7 cellular contexts compared by ENCODE assay signal in genomic region chr16:23182675-23183485, GRCh38. TPM values are rescaled to one million over a fixed set of nuclear protein-coding genes. Genes with fewer than 3 reads are reported as not detected.
DNase-seq lines count a peak whose midpoint lies in the region; ATAC-seq and TF ChIP-seq lines count a peak whose summit lies in the region.

TSS of gene SCNN1G (plus strand) at chr16:23182745. CDS start at chr16:23186272, 3,527 bp downstream.

- peak; percentile 78 for TF ChIP-seq CTCF in activated CD8-positive, alpha-beta T cell treated with anti-CD3 and anti-CD28 coated beads for 36 hours (IDR thresholded peaks at IDR 0.05)

- no peak within 1 kb of the TSS for H3K9ac ChIP-seq in iPS-20b (ENCODE audit: low read depth, low read length)

- H3K36me3 ChIP-seq in iPS-20b (ENCODE audit: insufficient read depth, low read depth, low read length), result no peaks in the 10 kb centered on the region

- no peak for DNase-seq in activated CD8-positive, alpha-beta T cell treated with anti-CD3 and anti-CD28 coated beads for 36 hours
- DNase-seq in stimulated activated naive B cell treated with anti-CD40 and anti-IgM and Interleukin-4, amounts not matched to agents 10 μg/mL and 1 μg/mL and 100 μg/mL, for 72 hours, result peak; percentile 9
- DNase-seq in activated CD4-positive, alpha-beta T cell treated with anti-CD3 and anti-CD28 coated beads for 4 hours, result no peak
- DNase-seq in NK-92 treated with Interleukin-12 subunit alpha and Interleukin-12 subunit beta, amount 100 ng/mL, for 24 hours (lab: John Stamatoyannopoulos, UW), result no peak

- peak within 1 kb of the TSS; percentile 67 for H3K4me3 ChIP-seq in iPS-20b (ENCODE audit: low read length)

- H3K27ac Mint-ChIP-seq in activated CD8-positive, alpha-beta T cell treated with anti-CD3 and anti-CD28 coated beads for 36 hours, result no peak within 1 kb of the TSS
- no peak within 1 kb of the TSS for H3K27ac Mint-ChIP-seq in stimulated activated naive B cell treated with anti-CD40 and anti-IgM and Interleukin-4, amounts not matched to agents 10 μg/mL and 1 μg/mL and 100 μg/mL, for 72 hours

- H3K27me3 ChIP-seq in iPS-20b (ENCODE audit: insufficient read depth, low read length), result peaks cover 51% of the 10 kb centered on the region

- peaks cover 51% of the 10 kb centered on the region for H3K27me3 Mint-ChIP-seq in activated CD8-positive, alpha-beta T cell treated with anti-CD3 and anti-CD28 coated beads for 36 hours
- peaks cover 54 to 75% of the 10 kb centered on the region in 2 donors for H3K27me3 Mint-ChIP-seq in stimulated activated naive B cell treated with anti-CD40 and anti-IgM and Interleukin-4, amounts not matched to agents 10 μg/mL and 1 μg/mL and 100 μg/mL, for 72 hours

- no peaks in the 10 kb centered on the region for H3K4me1 ChIP-seq in iPS-20b (ENCODE audit: insufficient read depth, low read length)

- intact Hi-C loops in activated CD8-positive, alpha-beta T cell treated with anti-CD3 and anti-CD28 coated beads for 36 hours (cut with micrococcal nuclease), result loop anchor here (5.0 kb wide), 1 partner anchor 249 kb away; no protein-coding TSS in a partner anchor

- peaks cover 7% of the 10 kb centered on the region for H3K4me1 Mint-ChIP-seq in activated CD8-positive, alpha-beta T cell treated with anti-CD3 and anti-CD28 coated beads for 36 hours (ENCODE audit: low read depth)
- peaks cover 13 to 19% of the 10 kb centered on the region in 2 donors for H3K4me1 Mint-ChIP-seq in stimulated activated naive B cell treated with anti-CD40 and anti-IgM and Interleukin-4, amounts not matched to agents 10 μg/mL and 1 μg/mL and 100 μg/mL, for 72 hours

- no peak within 1 kb of the TSS for H3K27ac ChIP-seq in iPS-20b (ENCODE audit: low read length)

- H3K9me3 ChIP-seq in iPS-20b (ENCODE audit: insufficient read depth, low read depth, low read length), result no peaks in the 10 kb centered on the region

- peak within 1 kb of the TSS; percentile 22 for H3K4me3 Mint-ChIP-seq in activated CD8-positive, alpha-beta T cell treated with anti-CD3 and anti-CD28 coated beads for 36 hours
- peak within 1 kb of the TSS; percentile 63 to 74 for H3K4me3 Mint-ChIP-seq in stimulated activated naive B cell treated with anti-CD40 and anti-IgM and Interleukin-4, amounts not matched to agents 10 μg/mL and 1 μg/mL and 100 μg/mL, for 72 hours

- no peaks in the 10 kb centered on the region for H3K36me3 Mint-ChIP-seq in activated CD8-positive, alpha-beta T cell treated with anti-CD3 and anti-CD28 coated beads for 36 hours (ENCODE audit: low read depth)
- H3K36me3 Mint-ChIP-seq in stimulated activated naive B cell treated with anti-CD40 and anti-IgM and Interleukin-4, amounts not matched to agents 10 μg/mL and 1 μg/mL and 100 μg/mL, for 72 hours, result no peaks in the 10 kb centered on the region

- no peaks in the 10 kb centered on the region for H3K9me3 Mint-ChIP-seq in activated CD8-positive, alpha-beta T cell treated with anti-CD3 and anti-CD28 coated beads for 36 hours
- no peaks in the 10 kb centered on the region for H3K9me3 Mint-ChIP-seq in stimulated activated naive B cell treated with anti-CD40 and anti-IgM and Interleukin-4, amounts not matched to agents 10 μg/mL and 1 μg/mL and 100 μg/mL, for 72 hours

- POLR2A ChIA-PET in activated CD8-positive, alpha-beta T cell treated with anti-CD3 and anti-CD28 coated beads for 36 hours (lab: Charles Lee), result no interaction called here

- CTCF ChIA-PET in activated CD8-positive, alpha-beta T cell treated with anti-CD3 and anti-CD28 coated beads for 36 hours (lab: Charles Lee), result interaction anchor here (1.0 to 8.5 kb wide), 10 partner anchors 9 to 276 kb away, joined by 3 to 113 read pairs (median 3); no protein-coding TSS in a partner anchor

- ATAC-seq in GM18511 (IDR thresholded peaks at IDR 0.05; ENCODE audit: unreplicated experiment) (peak; percentile 42), HG02885 (IDR thresholded peaks at IDR 0.05; ENCODE audit: poor library complexity, unreplicated experiment) (peak; percentile 14)
- ATAC-seq in activated CD8-positive, alpha-beta T cell treated with anti-CD3 and anti-CD28 coated beads for 36 hours, result no peak
- peak; percentile 28 to 38 for ATAC-seq in stimulated activated naive B cell treated with anti-CD40 and anti-IgM and Interleukin-4, amounts not matched to agents 10 μg/mL and 1 μg/mL and 100 μg/mL, for 72 hours (replicated peaks)

RNA-seq across cellular contexts. Expression of gene SCNN1G, which starts in this region (rescaled TPM):
- total RNA-seq in activated CD8-positive, alpha-beta T cell treated with anti-CD3 and anti-CD28 coated beads for 36 hours, result not detected
